In the genomic region with DNA sequence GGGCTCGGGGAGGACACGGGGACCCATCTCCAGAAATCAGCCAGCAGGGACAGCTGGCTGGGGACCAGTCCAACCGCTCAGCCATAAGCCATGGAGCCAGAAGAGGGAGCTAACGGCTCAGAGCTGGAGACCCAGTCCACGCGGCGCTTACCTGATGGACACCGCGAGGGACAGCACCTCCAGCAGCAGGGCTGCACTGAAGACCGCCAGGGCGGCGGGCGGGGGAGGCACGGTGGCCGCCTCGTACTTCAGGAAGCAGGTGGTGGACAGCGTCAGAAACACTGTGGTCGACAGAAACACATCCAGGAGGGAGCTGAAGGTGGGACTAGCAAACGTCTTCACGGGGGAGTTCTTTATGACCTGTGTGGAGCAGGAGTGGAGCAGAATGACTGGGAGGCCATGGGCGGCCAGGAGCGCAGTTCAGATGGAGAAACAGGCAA, we compare ENCODE assay signal across 2 cellular contexts.
TF ChIP-seq lines count a peak whose summit lies in the region.

No MANE protein-coding gene starts in this region.

TF ChIP-seq in IMR-90, 13 proteins besides CTCF, POLR2A, EP300 and RAD21:
- TF ChIP-seq MAFK (IDR thresholded peaks at IDR 0.05; ENCODE audit: low read depth, low read length) (no peak), CHD1 (IDR thresholded peaks at IDR 0.05; ENCODE audit: low read depth, low read length) (no peak), FOS (IDR thresholded peaks at IDR 0.05; ENCODE audit: low read depth, low read length) (no peak), SMC3 (IDR thresholded peaks at IDR 0.05; ENCODE audit: low read depth, low read length) (peak; percentile 90), MXI1 (IDR thresholded peaks at IDR 0.05; ENCODE audit: borderline replicate concordance, low read depth, low read length) (peak; percentile 41; the same call in 1 of the 2 replicates), BHLHE40 (IDR thresholded peaks at IDR 0.05; ENCODE audit: low read depth, low read length) (no peak)

TF ChIP-seq in K562, 482 proteins besides CTCF, POLR2A, EP300 and RAD21 (continues in another document):
- TF ChIP-seq, protein P1, sequence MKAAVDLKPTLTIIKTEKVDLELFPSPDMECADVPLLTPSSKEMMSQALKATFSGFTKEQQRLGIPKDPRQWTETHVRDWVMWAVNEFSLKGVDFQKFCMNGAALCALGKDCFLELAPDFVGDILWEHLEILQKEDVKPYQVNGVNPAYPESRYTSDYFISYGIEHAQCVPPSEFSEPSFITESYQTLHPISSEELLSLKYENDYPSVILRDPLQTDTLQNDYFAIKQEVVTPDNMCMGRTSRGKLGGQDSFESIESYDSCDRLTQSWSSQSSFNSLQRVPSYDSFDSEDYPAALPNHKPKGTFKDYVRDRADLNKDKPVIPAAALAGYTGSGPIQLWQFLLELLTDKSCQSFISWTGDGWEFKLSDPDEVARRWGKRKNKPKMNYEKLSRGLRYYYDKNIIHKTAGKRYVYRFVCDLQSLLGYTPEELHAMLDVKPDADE (conservative IDR thresholded peaks at IDR 0.05; ENCODE audit: control insufficient read depth, low read depth, low read length) = no peak
- TF ChIP-seq, protein P2, sequence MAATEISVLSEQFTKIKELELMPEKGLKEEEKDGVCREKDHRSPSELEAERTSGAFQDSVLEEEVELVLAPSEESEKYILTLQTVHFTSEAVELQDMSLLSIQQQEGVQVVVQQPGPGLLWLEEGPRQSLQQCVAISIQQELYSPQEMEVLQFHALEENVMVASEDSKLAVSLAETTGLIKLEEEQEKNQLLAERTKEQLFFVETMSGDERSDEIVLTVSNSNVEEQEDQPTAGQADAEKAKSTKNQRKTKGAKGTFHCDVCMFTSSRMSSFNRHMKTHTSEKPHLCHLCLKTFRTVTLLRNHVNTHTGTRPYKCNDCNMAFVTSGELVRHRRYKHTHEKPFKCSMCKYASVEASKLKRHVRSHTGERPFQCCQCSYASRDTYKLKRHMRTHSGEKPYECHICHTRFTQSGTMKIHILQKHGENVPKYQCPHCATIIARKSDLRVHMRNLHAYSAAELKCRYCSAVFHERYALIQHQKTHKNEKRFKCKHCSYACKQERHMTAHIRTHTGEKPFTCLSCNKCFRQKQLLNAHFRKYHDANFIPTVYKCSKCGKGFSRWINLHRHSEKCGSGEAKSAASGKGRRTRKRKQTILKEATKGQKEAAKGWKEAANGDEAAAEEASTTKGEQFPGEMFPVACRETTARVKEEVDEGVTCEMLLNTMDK (IDR thresholded peaks at IDR 0.05; ENCODE audit: borderline replicate concordance, insufficient read depth, low read depth, low read length, poor library complexity, severe bottlenecking) = peak; percentile 11
- TF ChIP-seq, protein P3, sequence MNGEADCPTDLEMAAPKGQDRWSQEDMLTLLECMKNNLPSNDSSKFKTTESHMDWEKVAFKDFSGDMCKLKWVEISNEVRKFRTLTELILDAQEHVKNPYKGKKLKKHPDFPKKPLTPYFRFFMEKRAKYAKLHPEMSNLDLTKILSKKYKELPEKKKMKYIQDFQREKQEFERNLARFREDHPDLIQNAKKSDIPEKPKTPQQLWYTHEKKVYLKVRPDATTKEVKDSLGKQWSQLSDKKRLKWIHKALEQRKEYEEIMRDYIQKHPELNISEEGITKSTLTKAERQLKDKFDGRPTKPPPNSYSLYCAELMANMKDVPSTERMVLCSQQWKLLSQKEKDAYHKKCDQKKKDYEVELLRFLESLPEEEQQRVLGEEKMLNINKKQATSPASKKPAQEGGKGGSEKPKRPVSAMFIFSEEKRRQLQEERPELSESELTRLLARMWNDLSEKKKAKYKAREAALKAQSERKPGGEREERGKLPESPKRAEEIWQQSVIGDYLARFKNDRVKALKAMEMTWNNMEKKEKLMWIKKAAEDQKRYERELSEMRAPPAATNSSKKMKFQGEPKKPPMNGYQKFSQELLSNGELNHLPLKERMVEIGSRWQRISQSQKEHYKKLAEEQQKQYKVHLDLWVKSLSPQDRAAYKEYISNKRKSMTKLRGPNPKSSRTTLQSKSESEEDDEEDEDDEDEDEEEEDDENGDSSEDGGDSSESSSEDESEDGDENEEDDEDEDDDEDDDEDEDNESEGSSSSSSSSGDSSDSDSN (IDR thresholded peaks at IDR 0.05; ENCODE audit: borderline replicate concordance in 1 of 2, low read depth in 2 of 2, low read length in 2 of 2) = 0 out of 4 replicates have a peak, but pooled peaks of 1 of the 2 experiments have one; percentile 55
- TF ChIP-seq MYC (IDR thresholded peaks at IDR 0.05; ENCODE audit: low read depth, low read length) (peak; percentile 93), MYC (CRISPR knock-in tag; IDR thresholded peaks at IDR 0.05; ENCODE audit: borderline replicate concordance, low read depth) (no peak), HDAC1 (IDR thresholded peaks at IDR 0.05) (peak in 1 of 2 experiments; percentile 20; a peak in 1 of 4 replicates), CTBP1 (IDR thresholded peaks at IDR 0.05; ENCODE audit: borderline replicate concordance) (peak; percentile 89), TAF1 (IDR thresholded peaks at IDR 0.05; ENCODE audit: control insufficient read depth, extremely low read depth, insufficient read depth, low read length, severe bottlenecking) (no peak), MAZ (CRISPR knock-in tag; conservative IDR thresholded peaks at IDR 0.05 in 1 of 2, IDR thresholded peaks at IDR 0.05 in 1 of 2) (peak in 1 of 2 experiments; percentile 62; a peak in 1 of 4 replicates), NONO (IDR thresholded peaks at IDR 0.05; ENCODE audit: low read depth in 2 of 2, low read length in 1 of 2) (0 out of 4 replicates have a peak, but pooled peaks of 1 of the 2 experiments have one; percentile 28), TCFL5 (CRISPR knock-in tag; conservative IDR thresholded peaks at IDR 0.05) (no peak), FOXM1 (IDR thresholded peaks at IDR 0.05; ENCODE audit: low read depth) (no peak), FOXM1 (CRISPR knock-in tag; IDR thresholded peaks at IDR 0.05; ENCODE audit: low read depth) (no peak), THRAP3 (IDR thresholded peaks at IDR 0.05; ENCODE audit: borderline replicate concordance) (no peak), MBD2 (IDR thresholded peaks at IDR 0.05; ENCODE audit: borderline replicate concordance, low read depth) (no peak), ATF7 (IDR thresholded peaks at IDR 0.05) (peak; percentile 15; the same call in 1 of the 2 replicates), PURB (CRISPR knock-in tag; IDR thresholded peaks at IDR 0.05; ENCODE audit: low read depth) (no peak)
- TF ChIP-seq, protein P4, sequence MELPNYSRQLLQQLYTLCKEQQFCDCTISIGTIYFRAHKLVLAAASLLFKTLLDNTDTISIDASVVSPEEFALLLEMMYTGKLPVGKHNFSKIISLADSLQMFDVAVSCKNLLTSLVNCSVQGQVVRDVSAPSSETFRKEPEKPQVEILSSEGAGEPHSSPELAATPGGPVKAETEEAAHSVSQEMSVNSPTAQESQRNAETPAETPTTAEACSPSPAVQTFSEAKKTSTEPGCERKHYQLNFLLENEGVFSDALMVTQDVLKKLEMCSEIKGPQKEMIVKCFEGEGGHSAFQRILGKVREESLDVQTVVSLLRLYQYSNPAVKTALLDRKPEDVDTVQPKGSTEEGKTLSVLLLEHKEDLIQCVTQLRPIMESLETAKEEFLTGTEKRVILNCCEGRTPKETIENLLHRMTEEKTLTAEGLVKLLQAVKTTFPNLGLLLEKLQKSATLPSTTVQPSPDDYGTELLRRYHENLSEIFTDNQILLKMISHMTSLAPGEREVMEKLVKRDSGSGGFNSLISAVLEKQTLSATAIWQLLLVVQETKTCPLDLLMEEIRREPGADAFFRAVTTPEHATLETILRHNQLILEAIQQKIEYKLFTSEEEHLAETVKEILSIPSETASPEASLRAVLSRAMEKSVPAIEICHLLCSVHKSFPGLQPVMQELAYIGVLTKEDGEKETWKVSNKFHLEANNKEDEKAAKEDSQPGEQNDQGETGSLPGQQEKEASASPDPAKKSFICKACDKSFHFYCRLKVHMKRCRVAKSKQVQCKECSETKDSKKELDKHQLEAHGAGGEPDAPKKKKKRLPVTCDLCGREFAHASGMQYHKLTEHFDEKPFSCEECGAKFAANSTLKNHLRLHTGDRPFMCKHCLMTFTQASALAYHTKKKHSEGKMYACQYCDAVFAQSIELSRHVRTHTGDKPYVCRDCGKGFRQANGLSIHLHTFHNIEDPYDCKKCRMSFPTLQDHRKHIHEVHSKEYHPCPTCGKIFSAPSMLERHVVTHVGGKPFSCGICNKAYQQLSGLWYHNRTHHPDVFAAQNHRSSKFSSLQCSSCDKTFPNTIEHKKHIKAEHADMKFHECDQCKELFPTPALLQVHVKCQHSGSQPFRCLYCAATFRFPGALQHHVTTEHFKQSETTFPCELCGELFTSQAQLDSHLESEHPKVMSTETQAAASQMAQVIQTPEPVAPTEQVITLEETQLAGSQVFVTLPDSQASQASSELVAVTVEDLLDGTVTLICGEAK (IDR thresholded peaks at IDR 0.05) = no peak
- TF ChIP-seq, protein P4 (CRISPR knock-in tag; IDR thresholded peaks at IDR 0.05) = no peak
- TF ChIP-seq, protein P5, sequence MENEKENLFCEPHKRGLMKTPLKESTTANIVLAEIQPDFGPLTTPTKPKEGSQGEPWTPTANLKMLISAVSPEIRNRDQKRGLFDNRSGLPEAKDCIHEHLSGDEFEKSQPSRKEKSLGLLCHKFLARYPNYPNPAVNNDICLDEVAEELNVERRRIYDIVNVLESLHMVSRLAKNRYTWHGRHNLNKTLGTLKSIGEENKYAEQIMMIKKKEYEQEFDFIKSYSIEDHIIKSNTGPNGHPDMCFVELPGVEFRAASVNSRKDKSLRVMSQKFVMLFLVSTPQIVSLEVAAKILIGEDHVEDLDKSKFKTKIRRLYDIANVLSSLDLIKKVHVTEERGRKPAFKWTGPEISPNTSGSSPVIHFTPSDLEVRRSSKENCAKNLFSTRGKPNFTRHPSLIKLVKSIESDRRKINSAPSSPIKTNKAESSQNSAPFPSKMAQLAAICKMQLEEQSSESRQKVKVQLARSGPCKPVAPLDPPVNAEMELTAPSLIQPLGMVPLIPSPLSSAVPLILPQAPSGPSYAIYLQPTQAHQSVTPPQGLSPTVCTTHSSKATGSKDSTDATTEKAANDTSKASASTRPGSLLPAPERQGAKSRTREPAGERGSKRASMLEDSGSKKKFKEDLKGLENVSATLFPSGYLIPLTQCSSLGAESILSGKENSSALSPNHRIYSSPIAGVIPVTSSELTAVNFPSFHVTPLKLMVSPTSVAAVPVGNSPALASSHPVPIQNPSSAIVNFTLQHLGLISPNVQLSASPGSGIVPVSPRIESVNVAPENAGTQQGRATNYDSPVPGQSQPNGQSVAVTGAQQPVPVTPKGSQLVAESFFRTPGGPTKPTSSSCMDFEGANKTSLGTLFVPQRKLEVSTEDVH (IDR thresholded peaks at IDR 0.05; ENCODE audit: low read depth, partially characterized antibody) = no peak
- TF ChIP-seq, protein P6, sequence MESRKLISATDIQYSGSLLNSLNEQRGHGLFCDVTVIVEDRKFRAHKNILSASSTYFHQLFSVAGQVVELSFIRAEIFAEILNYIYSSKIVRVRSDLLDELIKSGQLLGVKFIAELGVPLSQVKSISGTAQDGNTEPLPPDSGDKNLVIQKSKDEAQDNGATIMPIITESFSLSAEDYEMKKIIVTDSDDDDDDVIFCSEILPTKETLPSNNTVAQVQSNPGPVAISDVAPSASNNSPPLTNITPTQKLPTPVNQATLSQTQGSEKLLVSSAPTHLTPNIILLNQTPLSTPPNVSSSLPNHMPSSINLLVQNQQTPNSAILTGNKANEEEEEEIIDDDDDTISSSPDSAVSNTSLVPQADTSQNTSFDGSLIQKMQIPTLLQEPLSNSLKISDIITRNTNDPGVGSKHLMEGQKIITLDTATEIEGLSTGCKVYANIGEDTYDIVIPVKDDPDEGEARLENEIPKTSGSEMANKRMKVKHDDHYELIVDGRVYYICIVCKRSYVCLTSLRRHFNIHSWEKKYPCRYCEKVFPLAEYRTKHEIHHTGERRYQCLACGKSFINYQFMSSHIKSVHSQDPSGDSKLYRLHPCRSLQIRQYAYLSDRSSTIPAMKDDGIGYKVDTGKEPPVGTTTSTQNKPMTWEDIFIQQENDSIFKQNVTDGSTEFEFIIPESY (CRISPR knock-in tag; IDR thresholded peaks at IDR 0.05) = 0 out of 2 replicates have a peak, but pooled peaks have one; percentile 10
- TF ChIP-seq, protein P7, sequence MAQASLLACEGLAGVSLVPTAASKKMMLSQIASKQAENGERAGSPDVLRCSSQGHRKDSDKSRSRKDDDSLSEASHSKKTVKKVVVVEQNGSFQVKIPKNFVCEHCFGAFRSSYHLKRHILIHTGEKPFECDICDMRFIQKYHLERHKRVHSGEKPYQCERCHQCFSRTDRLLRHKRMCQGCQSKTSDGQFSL (CRISPR knock-in tag; IDR thresholded peaks at IDR 0.05) = peak; percentile 21; the same call in 1 of the 2 replicates
- TF ChIP-seq, protein P7 (tag; IDR thresholded peaks at IDR 0.05) = no peak
- TF ChIP-seq, protein P8, sequence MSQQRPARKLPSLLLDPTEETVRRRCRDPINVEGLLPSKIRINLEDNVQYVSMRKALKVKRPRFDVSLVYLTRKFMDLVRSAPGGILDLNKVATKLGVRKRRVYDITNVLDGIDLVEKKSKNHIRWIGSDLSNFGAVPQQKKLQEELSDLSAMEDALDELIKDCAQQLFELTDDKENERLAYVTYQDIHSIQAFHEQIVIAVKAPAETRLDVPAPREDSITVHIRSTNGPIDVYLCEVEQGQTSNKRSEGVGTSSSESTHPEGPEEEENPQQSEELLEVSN (IDR thresholded peaks at IDR 0.05; ENCODE audit: borderline replicate concordance in 1 of 2, extremely low read depth in 1 of 2, insufficient read depth in 1 of 2, insufficient read length in 1 of 2, low read depth in 1 of 2, low read length in 1 of 2, poor library complexity in 1 of 2, severe bottlenecking in 1 of 2) = peak; percentile 29 to 85
